ENCODE assay signal across 1 cellular context in the genomic region with DNA sequence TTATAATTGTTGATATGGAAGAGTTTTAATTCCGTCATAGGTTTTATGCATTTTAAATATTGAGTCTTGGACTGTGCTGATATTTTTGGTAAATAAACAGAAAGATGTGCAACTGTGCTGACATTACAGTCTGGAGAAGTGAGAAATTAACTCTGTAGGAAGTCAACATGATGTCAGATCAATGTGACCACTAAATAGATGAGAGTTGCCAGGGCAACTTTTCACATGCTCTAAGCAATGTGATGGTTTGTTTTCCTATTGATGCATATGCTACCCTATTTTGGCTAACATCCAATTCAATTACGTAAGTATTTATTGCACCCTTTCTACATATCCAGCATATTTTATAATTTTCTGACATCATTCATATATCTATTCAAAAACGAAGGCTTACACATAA.
TF ChIP-seq lines count a peak whose summit lies in the region.

No MANE protein-coding gene starts in this region.

TF ChIP-seq in WTC11, 78 proteins besides CTCF, POLR2A, EP300 and RAD21 (continued from another document):
- TF ChIP-seq, protein P1, sequence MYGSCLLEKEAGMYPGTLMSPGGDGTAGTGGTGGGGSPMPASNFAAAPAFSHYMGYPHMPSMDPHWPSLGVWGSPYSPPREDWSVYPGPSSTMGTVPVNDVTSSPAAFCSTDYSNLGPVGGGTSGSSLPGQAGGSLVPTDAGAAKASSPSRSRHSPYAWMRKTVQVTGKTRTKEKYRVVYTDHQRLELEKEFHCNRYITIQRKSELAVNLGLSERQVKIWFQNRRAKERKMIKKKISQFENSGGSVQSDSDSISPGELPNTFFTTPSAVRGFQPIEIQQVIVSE (CRISPR knock-in tag; IDR thresholded peaks at IDR 0.05; ENCODE audit: borderline replicate concordance): no peak
- TF ChIP-seq, protein P2, sequence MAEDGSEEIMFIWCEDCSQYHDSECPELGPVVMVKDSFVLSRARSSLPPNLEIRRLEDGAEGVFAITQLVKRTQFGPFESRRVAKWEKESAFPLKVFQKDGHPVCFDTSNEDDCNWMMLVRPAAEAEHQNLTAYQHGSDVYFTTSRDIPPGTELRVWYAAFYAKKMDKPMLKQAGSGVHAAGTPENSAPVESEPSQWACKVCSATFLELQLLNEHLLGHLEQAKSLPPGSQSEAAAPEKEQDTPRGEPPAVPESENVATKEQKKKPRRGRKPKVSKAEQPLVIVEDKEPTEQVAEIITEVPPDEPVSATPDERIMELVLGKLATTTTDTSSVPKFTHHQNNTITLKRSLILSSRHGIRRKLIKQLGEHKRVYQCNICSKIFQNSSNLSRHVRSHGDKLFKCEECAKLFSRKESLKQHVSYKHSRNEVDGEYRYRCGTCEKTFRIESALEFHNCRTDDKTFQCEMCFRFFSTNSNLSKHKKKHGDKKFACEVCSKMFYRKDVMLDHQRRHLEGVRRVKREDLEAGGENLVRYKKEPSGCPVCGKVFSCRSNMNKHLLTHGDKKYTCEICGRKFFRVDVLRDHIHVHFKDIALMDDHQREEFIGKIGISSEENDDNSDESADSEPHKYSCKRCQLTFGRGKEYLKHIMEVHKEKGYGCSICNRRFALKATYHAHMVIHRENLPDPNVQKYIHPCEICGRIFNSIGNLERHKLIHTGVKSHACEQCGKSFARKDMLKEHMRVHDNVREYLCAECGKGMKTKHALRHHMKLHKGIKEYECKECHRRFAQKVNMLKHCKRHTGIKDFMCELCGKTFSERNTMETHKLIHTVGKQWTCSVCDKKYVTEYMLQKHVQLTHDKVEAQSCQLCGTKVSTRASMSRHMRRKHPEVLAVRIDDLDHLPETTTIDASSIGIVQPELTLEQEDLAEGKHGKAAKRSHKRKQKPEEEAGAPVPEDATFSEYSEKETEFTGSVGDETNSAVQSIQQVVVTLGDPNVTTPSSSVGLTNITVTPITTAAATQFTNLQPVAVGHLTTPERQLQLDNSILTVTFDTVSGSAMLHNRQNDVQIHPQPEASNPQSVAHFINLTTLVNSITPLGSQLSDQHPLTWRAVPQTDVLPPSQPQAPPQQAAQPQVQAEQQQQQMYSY (CRISPR knock-in tag; IDR thresholded peaks at IDR 0.05): no peak
- no peak for TF ChIP-seq RELA (CRISPR knock-in tag; IDR thresholded peaks at IDR 0.05; ENCODE audit: borderline replicate concordance)
- TF ChIP-seq SP1 (CRISPR knock-in tag; conservative IDR thresholded peaks at IDR 0.05): no peak
- no peak for TF ChIP-seq GTF2I (CRISPR knock-in tag; conservative IDR thresholded peaks at IDR 0.05)
- TF ChIP-seq, protein P3, sequence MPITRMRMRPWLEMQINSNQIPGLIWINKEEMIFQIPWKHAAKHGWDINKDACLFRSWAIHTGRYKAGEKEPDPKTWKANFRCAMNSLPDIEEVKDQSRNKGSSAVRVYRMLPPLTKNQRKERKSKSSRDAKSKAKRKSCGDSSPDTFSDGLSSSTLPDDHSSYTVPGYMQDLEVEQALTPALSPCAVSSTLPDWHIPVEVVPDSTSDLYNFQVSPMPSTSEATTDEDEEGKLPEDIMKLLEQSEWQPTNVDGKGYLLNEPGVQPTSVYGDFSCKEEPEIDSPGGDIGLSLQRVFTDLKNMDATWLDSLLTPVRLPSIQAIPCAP (CRISPR knock-in tag; IDR thresholded peaks at IDR 0.05): no peak
- TF ChIP-seq ZBTB21 (CRISPR knock-in tag; IDR thresholded peaks at IDR 0.05; ENCODE audit: borderline replicate concordance): no peak
- TF ChIP-seq, protein P4, sequence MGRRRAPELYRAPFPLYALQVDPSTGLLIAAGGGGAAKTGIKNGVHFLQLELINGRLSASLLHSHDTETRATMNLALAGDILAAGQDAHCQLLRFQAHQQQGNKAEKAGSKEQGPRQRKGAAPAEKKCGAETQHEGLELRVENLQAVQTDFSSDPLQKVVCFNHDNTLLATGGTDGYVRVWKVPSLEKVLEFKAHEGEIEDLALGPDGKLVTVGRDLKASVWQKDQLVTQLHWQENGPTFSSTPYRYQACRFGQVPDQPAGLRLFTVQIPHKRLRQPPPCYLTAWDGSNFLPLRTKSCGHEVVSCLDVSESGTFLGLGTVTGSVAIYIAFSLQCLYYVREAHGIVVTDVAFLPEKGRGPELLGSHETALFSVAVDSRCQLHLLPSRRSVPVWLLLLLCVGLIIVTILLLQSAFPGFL (CRISPR knock-in tag; IDR thresholded peaks at IDR 0.05; ENCODE audit: borderline replicate concordance): no peak
- TF ChIP-seq, protein P5, sequence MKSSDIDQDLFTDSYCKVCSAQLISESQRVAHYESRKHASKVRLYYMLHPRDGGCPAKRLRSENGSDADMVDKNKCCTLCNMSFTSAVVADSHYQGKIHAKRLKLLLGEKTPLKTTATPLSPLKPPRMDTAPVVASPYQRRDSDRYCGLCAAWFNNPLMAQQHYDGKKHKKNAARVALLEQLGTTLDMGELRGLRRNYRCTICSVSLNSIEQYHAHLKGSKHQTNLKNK (CRISPR knock-in tag; IDR thresholded peaks at IDR 0.05): no peak
